ENCODE assay signal across 16 cellular contexts in genomic region chr7:20388064-20388463, GRCh38. TPM values are rescaled to one million over a fixed set of nuclear protein-coding genes. Genes with fewer than 3 reads are reported as not detected.
DNase-seq lines count a peak whose midpoint lies in the region; ATAC-seq, FAIRE-seq and TF ChIP-seq lines count a peak whose summit lies in the region.
"Had no signal": no experiment of that assay in that cellular context is flagged by ENCODE, and none has a peak within 500 bp of the region (broad histone marks: within the 10 kb centered on the region; RNA-seq: fewer than 3 reads in every experiment).

No MANE protein-coding gene starts in this region.

- no peak overlapping the region for H2BK12ac ChIP-seq in mesenchymal stem cell (ENCODE audit: low read length in 2 of 2)

- TF ChIP-seq CTCF in HEK293 (tag by site-specific recombination; IDR thresholded peaks at IDR 0.05) (no peak), pancreas (IDR thresholded peaks at IDR 0.05) (no peak), lower lobe of right lung (IDR thresholded peaks at IDR 0.05) (no peak)

- no peak overlapping the region for H4K8ac ChIP-seq in mesenchymal stem cell (ENCODE audit: low read length)

- no peak for DNase-seq in mesenchymal stem cell
- DNase-seq in pancreas, result no peak
- no peak for DNase-seq in lower lobe of right lung
- no peak for DNase-seq in retina
- no peak for DNase-seq in inferior parietal cortex (ENCODE audit: extremely low spot score)
- DNase-seq: 8988T; CD4-positive, CD25-positive, alpha-beta regulatory T cell; DMS79; GM23248 had no signal

- no peak overlapping the region for H3K9ac ChIP-seq in mesenchymal stem cell (ENCODE audit: low read length)
- H3K9ac ChIP-seq: BLaER1 treated with 17β-estradiol and CSF1 and Interleukin-3, amounts not matched to agents 10 nM and 100 nM; GM23248 had no signal

- H3K9me3 ChIP-seq in HEK293 (ENCODE audit: control insufficient read depth, insufficient read depth, low read depth, low read length) (no peaks in the 10 kb centered on the region), mesenchymal stem cell (ENCODE audit: control insufficient read depth, low read length) (no peaks in the 10 kb centered on the region), pancreas (no peaks in the 10 kb centered on the region), lower lobe of right lung (no peaks in the 10 kb centered on the region)
- H3K9me3 ChIP-seq: BLaER1 treated with 17β-estradiol and CSF1 and Interleukin-3, amounts not matched to agents 10 nM and 100 nM had no signal

- no peak overlapping the region for H4K91ac ChIP-seq in mesenchymal stem cell (ENCODE audit: low read length)

- H3K4me3 ChIP-seq in HEK293 (ENCODE audit: low read depth, low read length) (no peak overlapping the region), mesenchymal stem cell (ENCODE audit: insufficient read depth in 1 of 2, low read depth in 1 of 2, low read length in 2 of 2) (no peak overlapping the region), pancreas (no peak overlapping the region), lower lobe of right lung (no peak overlapping the region)
- H3K4me3 ChIP-seq: BLaER1 treated with 17β-estradiol and CSF1 and Interleukin-3, amounts not matched to agents 10 nM and 100 nM; GM23248 had no signal

- H3K4ac ChIP-seq in mesenchymal stem cell (ENCODE audit: low read depth in 1 of 2, low read length in 2 of 2), result no peak overlapping the region

- H3K4me1 ChIP-seq in HEK293 (ENCODE audit: control insufficient read depth, insufficient read depth, low read length), result no peaks in the 10 kb centered on the region
- H3K4me1 ChIP-seq in mesenchymal stem cell (ENCODE audit: control insufficient read depth, insufficient read depth, low read depth, low read length), result peaks cover 5% of the 10 kb centered on the region
- H3K4me1 ChIP-seq in pancreas, result peaks cover 10 to 23% (median 12%) of the 10 kb centered on the region in 3 donors
- no peaks in the 10 kb centered on the region for H3K4me1 ChIP-seq in lower lobe of right lung

- no peaks in the 10 kb centered on the region; a peak in 1 of 3 replicates for H3K36me3 ChIP-seq in HEK293 (ENCODE audit: control insufficient read depth in 2 of 2, insufficient read depth in 1 of 2, low read length in 2 of 2)
- peaks cover 2 to 62% of the 10 kb centered on the region in 2 experiments for H3K36me3 ChIP-seq in mesenchymal stem cell (ENCODE audit: control insufficient read depth in 1 of 2, insufficient read depth in 2 of 2, low read depth in 1 of 2, low read length in 2 of 2)
- peaks cover 0 to 6% (median 0%) of the 10 kb centered on the region in 3 donors for H3K36me3 ChIP-seq in pancreas
- H3K36me3 ChIP-seq in lower lobe of right lung, result no peaks in the 10 kb centered on the region
- H3K36me3 ChIP-seq: BLaER1 treated with 17β-estradiol and CSF1 and Interleukin-3, amounts not matched to agents 10 nM and 100 nM had no signal

- H2BK120ac ChIP-seq in mesenchymal stem cell (ENCODE audit: low read depth, low read length), result no peak overlapping the region

- no peak overlapping the region for H3K14ac ChIP-seq in mesenchymal stem cell (ENCODE audit: low read length in 2 of 2)

- peak; percentile 91 for FAIRE-seq in endometrium (lab: Jason Lieb, UNC)
- FAIRE-seq in pancreas (lab: Jason Lieb, UNC), result no peak
- FAIRE-seq: G401.6, GM12891 had no signal

- intact Hi-C loops in pancreas (cut with DNase I) (no loop called here), lower lobe of right lung (cut with DNase I) (no loop called here)

- peaks cover 6% of the 10 kb centered on the region for H3K79me1 ChIP-seq in mesenchymal stem cell (replicated peaks; ENCODE audit: low read length, poor library complexity, severe bottlenecking)

- no peak overlapping the region for H2BK15ac ChIP-seq in mesenchymal stem cell (ENCODE audit: low read depth, poor library complexity, severe bottlenecking)

- POLR2A ChIA-PET in HEK293 (lab: Yijun Ruan, JAX), result no interaction called here

- H3K23ac ChIP-seq in mesenchymal stem cell (ENCODE audit: low read length in 2 of 2), result no peak overlapping the region

- H2AFZ ChIP-seq in mesenchymal stem cell (ENCODE audit: low read depth, low read length), result no peak overlapping the region
- H2AFZ ChIP-seq: GM23248 had no signal

- H3K27ac ChIP-seq in HEK293 (ENCODE audit: extremely low read depth, low read depth, low read length), result no peak overlapping the region
- peak overlapping the region; percentile 38 for H3K27ac ChIP-seq in mesenchymal stem cell (ENCODE audit: low read length, poor library complexity, severe bottlenecking)
- peak overlapping the region in 1 of 4 donors; percentile 8 for H3K27ac ChIP-seq in pancreas
- no peak overlapping the region for H3K27ac ChIP-seq in lower lobe of right lung
- H3K27ac ChIP-seq: BLaER1 treated with 17β-estradiol and CSF1 and Interleukin-3, amounts not matched to agents 10 nM and 100 nM; GM23248 had no signal

- H2BK5ac ChIP-seq in mesenchymal stem cell (ENCODE audit: low read depth, low read length, poor library complexity, severe bottlenecking), result no peak overlapping the region

- ATAC-seq in pancreas, result peak; percentile 45 to 57 (median 52)
- no peak for ATAC-seq in lower lobe of right lung
- no peak for ATAC-seq in HG02973 (IDR thresholded peaks at IDR 0.05; ENCODE audit: unreplicated experiment)
- ATAC-seq: HCT116 had no signal

- H3K27me3 ChIP-seq in mesenchymal stem cell (ENCODE audit: control insufficient read depth in 1 of 2, insufficient read depth in 1 of 2, low read length in 2 of 2) (no peaks in the 10 kb centered on the region), pancreas (no peaks in the 10 kb centered on the region), lower lobe of right lung (ENCODE audit: low read depth) (no peaks in the 10 kb centered on the region)
- H3K27me3 ChIP-seq: BLaER1 treated with 17β-estradiol and CSF1 and Interleukin-3, amounts not matched to agents 10 nM and 100 nM had no signal

- H2AK5ac ChIP-seq in mesenchymal stem cell (ENCODE audit: low read length, severe bottlenecking), result no peak overlapping the region

- CTCF ChIA-PET in HEK293 (lab: Yijun Ruan, JAX), result no interaction called here

- H3K18ac ChIP-seq in mesenchymal stem cell (ENCODE audit: low read depth in 1 of 2, low read length in 2 of 2), result no peak overlapping the region

- 78% methylated on average over 2 of the region's 2 CpGs for WGBS in mesenchymal stem cell
- WGBS in pancreas, 2 donors, result 37 to 52% methylated on average over 2 of the region's 2 CpGs

- no peak overlapping the region for H3K4me2 ChIP-seq in mesenchymal stem cell (ENCODE audit: low read length, poor library complexity, severe bottlenecking)
- H3K4me2 ChIP-seq: BLaER1 treated with 17β-estradiol and CSF1 and Interleukin-3, amounts not matched to agents 10 nM and 100 nM had no signal

TF ChIP-seq in HEK293, 187 proteins besides CTCF, POLR2A, EP300 and RAD21 (continues in another document):
- TF ChIP-seq ZFP37 (tag by site-specific recombination; IDR thresholded peaks at IDR 0.05), result no peak
- peak; percentile 95 for TF ChIP-seq WT1 (tag by site-specific recombination; IDR thresholded peaks at IDR 0.05)
- TF ChIP-seq ATF2 (tag by site-specific recombination; IDR thresholded peaks at IDR 0.05; ENCODE audit: low read depth), result peak; percentile 54; the same call in 1 of the 2 replicates
- TF ChIP-seq ZNF785 (tag by site-specific recombination; IDR thresholded peaks at IDR 0.05), result no peak
- peak; percentile 75 for TF ChIP-seq FEZF1 (tag by site-specific recombination; IDR thresholded peaks at IDR 0.05)
- TF ChIP-seq KLF8 (tag by site-specific recombination; IDR thresholded peaks at IDR 0.05), result 0 out of 2 replicates have a peak, but pooled peaks have one; percentile 19
- peak; percentile 26; the same call in 1 of the 2 replicates for TF ChIP-seq ZNF580 (tag by site-specific recombination; IDR thresholded peaks at IDR 0.05)
- 0 out of 2 replicates have a peak, but pooled peaks have one; percentile 35 for TF ChIP-seq SP7 (tag by site-specific recombination; IDR thresholded peaks at IDR 0.05)
- TF ChIP-seq ZNF133 (tag by site-specific recombination; IDR thresholded peaks at IDR 0.05), result no peak
- peak; percentile 77 for TF ChIP-seq OSR2 (tag by site-specific recombination; IDR thresholded peaks at IDR 0.05)
- peak; percentile 93 for TF ChIP-seq ZNF843 (tag by site-specific recombination; IDR thresholded peaks at IDR 0.05)
- peak; percentile 30; the same call in 1 of the 2 replicates for TF ChIP-seq IKZF3 (tag by site-specific recombination; IDR thresholded peaks at IDR 0.05)
- 0 out of 2 replicates have a peak, but pooled peaks have one; percentile 19 for TF ChIP-seq ZNF398 (tag by site-specific recombination; IDR thresholded peaks at IDR 0.05)
- peak; percentile 47 for TF ChIP-seq ZXDB (tag by site-specific recombination; IDR thresholded peaks at IDR 0.05)

RNA-seq across cellular contexts. Expression of gene ITGB8, which starts 57.4 kb away (rescaled TPM):
- polyA plus RNA-seq in mesenchymal stem cell (2013, experiment 1 of 2), result 0.25 TPM
- 0.30 TPM for polyA plus RNA-seq in mesenchymal stem cell (2013, experiment 2 of 2)
- total RNA-seq in pancreas (10 to 100 TPM; 10.3 to 39.8 (median 14.3) TPM), lower lobe of right lung (8.0 TPM)
- 1 to 10 TPM; 3.9 to 6.0 TPM for polyA plus RNA-seq in pancreas

Comparison
In these comparisons a context has a peak if more than half of its experiments do, and no peak if none do; other contexts are left out.
1. ATAC-seq: peak in pancreas (4 of 4); none in lower lobe of right lung (0 of 2) and HG02973 (single experiment).